13 cellular contexts compared by ENCODE assay signal in the genomic region with DNA sequence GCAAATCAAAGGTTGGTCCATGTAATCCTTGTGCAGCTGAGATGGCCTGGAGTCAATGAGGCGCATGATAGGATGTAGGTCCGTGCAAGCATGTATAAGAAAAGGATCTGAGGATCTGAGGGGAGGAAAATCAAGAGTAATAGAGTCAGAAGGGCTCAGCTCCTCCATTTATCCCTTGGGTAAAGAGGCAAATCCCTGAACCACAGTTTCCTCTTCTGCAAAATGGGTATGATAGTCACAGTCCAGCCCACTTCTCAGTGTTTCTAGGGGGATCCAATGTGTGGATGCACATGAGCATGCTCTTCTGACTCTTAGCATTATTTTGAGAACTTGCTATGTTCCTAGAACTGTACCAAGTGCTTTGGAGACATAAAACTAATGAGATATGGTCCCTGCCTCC.
"Had no signal": no experiment of that assay in that cellular context is flagged by ENCODE, and none has a peak within 500 bp of the region (broad histone marks: within the 10 kb centered on the region; RNA-seq: fewer than 3 reads in every experiment).

No MANE protein-coding gene starts in this region.

- ATAC-seq: left cardiac atrium had no signal

- H3K4me3 ChIP-seq: lung, ovary had no signal

- H3K36me3 ChIP-seq: ovary had no signal

- DNase-seq: activated CD4-positive, alpha-beta T cell treated with anti-CD3 and anti-CD28 coated beads, Interleukin-2, amount 50 U/mL, for 1 hour; activated CD4-positive, CD25-positive, alpha-beta regulatory T cell; activated gamma-delta T cell; activated T-cell treated with anti-CD3 and anti-CD28 coated beads, Interleukin-2, amount 50 U/mL, for 24 hours; left cardiac atrium; nephron progenitor cell; ovary; stimulated activated CD4-positive, alpha-beta T cell treated with anti-CD3 and anti-CD28 coated beads, Interleukin-2, amount 100 ng/mL, for 48 hours; stimulated activated CD8-positive, alpha-beta memory T cell treated with anti-CD3 and anti-CD28 coated beads, Interleukin-4, amount 100 ng/mL, for 48 hours; T-helper 2 cell had no signal

- H3K27me3 ChIP-seq: ovary had no signal

- H3K9me3 ChIP-seq: ovary had no signal

- FAIRE-seq: TTC549, urothelium cell line had no signal

- H3K27ac ChIP-seq: ovary had no signal
